Comparison of ENCODE assay signal across 8 cellular contexts in genomic region chr6:111361648-111362047, GRCh38.
A peak's percentile ranks its signal among the peaks of the same experiment; 100 is the strongest.
DNase-seq lines count a peak whose midpoint lies in the region; ATAC-seq, FAIRE-seq and TF ChIP-seq lines count a peak whose summit lies in the region.

No MANE protein-coding gene starts in this region.

- BruUV-seq in Caco-2 (replicated peaks; lab: Mats Ljungman, UMichigan), result no TSS peak

- H3K9ac ChIP-seq in smooth muscle cell (ENCODE audit: low read depth), result no peak overlapping the region

- no peak overlapping the region for H3K4me3 Mint-ChIP-seq in Caco-2 (ENCODE audit: unreplicated experiment)

- H3K4me1 ChIP-seq in Caco-2 (no peaks in the 10 kb centered on the region), right cardiac atrium (ENCODE audit: control insufficient read depth, insufficient read depth, low read length) (no peaks in the 10 kb centered on the region), smooth muscle cell (ENCODE audit: low read depth) (no peaks in the 10 kb centered on the region)

- no peaks in the 10 kb centered on the region for H3K9me3 ChIP-seq in Caco-2
- H3K9me3 ChIP-seq in right cardiac atrium (ENCODE audit: control insufficient read depth, low read length), result no peaks in the 10 kb centered on the region
- no peaks in the 10 kb centered on the region for H3K9me3 ChIP-seq in smooth muscle cell (replicated peaks; ENCODE audit: low read depth)

- no peaks in the 10 kb centered on the region for H3K4me1 Mint-ChIP-seq in Caco-2 (ENCODE audit: low read depth, unreplicated experiment)

- H3K4me2 ChIP-seq in smooth muscle cell, result no peak overlapping the region

- H3K36me3 Mint-ChIP-seq in Caco-2 (ENCODE audit: insufficient read depth, unreplicated experiment), result peaks cover 5% of the 10 kb centered on the region

- H4K20me1 ChIP-seq in smooth muscle cell (ENCODE audit: low read depth), result no peaks in the 10 kb centered on the region

- CTCF ChIA-PET in Caco-2 (lab: Charles Lee), result interaction anchor here (0.7 kb wide), 3 partner anchors 13 to 152 kb away, joined by 3 to 10 read pairs (median 4); no protein-coding TSS in a partner anchor

- POLR2A ChIA-PET in Caco-2 (lab: Charles Lee), result no interaction called here

- ATAC-seq in right cardiac atrium (peak; percentile 47 to 74), GM21529 (IDR thresholded peaks at IDR 0.05; ENCODE audit: unreplicated experiment) (no peak), GM21381 (IDR thresholded peaks at IDR 0.05; ENCODE audit: unreplicated experiment) (no peak), HG02970 (IDR thresholded peaks at IDR 0.05; ENCODE audit: low FRiP score, unreplicated experiment) (no peak)

- no peaks in the 10 kb centered on the region for H3K27me3 Mint-ChIP-seq in Caco-2 (ENCODE audit: insufficient read depth, unreplicated experiment)

- TF ChIP-seq CTCF in Caco-2 (IDR thresholded peaks at IDR 0.05; ENCODE audit: insufficient read depth in 1 of 2, low read depth in 1 of 2, low read length in 1 of 2, severe bottlenecking in 1 of 2, unreplicated experiment in 1 of 2), result peak; percentile 50 to 54
- peak; percentile 69 for TF ChIP-seq CTCF in VCaP (conservative IDR thresholded peaks at IDR 0.05)
- TF ChIP-seq CTCF in smooth muscle cell (IDR thresholded peaks at IDR 0.05; ENCODE audit: borderline replicate concordance, insufficient read depth, poor library complexity, severe bottlenecking), result peak; percentile 35

- H2AFZ ChIP-seq in smooth muscle cell (ENCODE audit: low read depth), result no peak overlapping the region

- H3F3A ChIP-seq in smooth muscle cell (ENCODE audit: low read depth), result no peaks in the 10 kb centered on the region

- no peaks in the 10 kb centered on the region for H3K79me2 ChIP-seq in smooth muscle cell (ENCODE audit: low read depth)

- H3K27ac ChIP-seq in VCaP (no peak overlapping the region), right cardiac atrium (ENCODE audit: low read length) (no peak overlapping the region), smooth muscle cell (ENCODE audit: low read depth) (no peak overlapping the region)

- WGBS in right cardiac atrium, result 24% methylated on average over 5 of the region's 5 CpGs
- 23% methylated on average over 5 of the region's 5 CpGs for WGBS in smooth muscle cell (ENCODE audit: low lambda C conversion rate)

- no peaks in the 10 kb centered on the region for H3K36me3 ChIP-seq in Caco-2 (ENCODE audit: control insufficient read depth, insufficient read depth, low read length)
- H3K36me3 ChIP-seq in smooth muscle cell (ENCODE audit: low read depth), result no peaks in the 10 kb centered on the region

- H3K27ac Mint-ChIP-seq in Caco-2 (ENCODE audit: unreplicated experiment), result no peak overlapping the region

- no peaks in the 10 kb centered on the region for H3K27me3 ChIP-seq in Caco-2 (replicated peaks; ENCODE audit: control insufficient read depth, insufficient read depth, low read length)
- no peaks in the 10 kb centered on the region for H3K27me3 ChIP-seq in right cardiac atrium (ENCODE audit: control insufficient read depth, insufficient read depth)
- no peaks in the 10 kb centered on the region for H3K27me3 ChIP-seq in smooth muscle cell (ENCODE audit: low read depth)

- DNase-seq in Caco-2, result peak; percentile 48 to 57
- DNase-seq in HTR-8/SVneo (ENCODE audit: insufficient read length, low spot score), result peak; percentile 25
- peak in 2 of 3 donors; percentile 24 to 74 for DNase-seq in right cardiac atrium
- no peak for DNase-seq in smooth muscle cell (lab: John Stamatoyannopoulos, UW; ENCODE audit: unreplicated experiment)

- intact Hi-C loops in Caco-2 (cut with micrococcal nuclease; ENCODE audit: unreplicated experiment), result loop anchor here (1.0 kb wide), 3 partner anchors 102 to 281 kb away; a partner anchor contains a TSS
- intact Hi-C loops in right cardiac atrium (cut with DNase I), result loop anchor here in 3 of 4 donors (10.0 kb wide), 2 partner anchors 113 to 283 kb away; no protein-coding TSS in a partner anchor

- H3K4me3 ChIP-seq in Caco-2 (ENCODE audit: low read depth, low read length), result no peak overlapping the region
- no peak overlapping the region for H3K4me3 ChIP-seq in right cardiac atrium (ENCODE audit: low read length)
- H3K4me3 ChIP-seq in smooth muscle cell, result no peak overlapping the region

- no peak for FAIRE-seq in HTR-8/SVneo (lab: Jason Lieb, UNC)

- no peaks in the 10 kb centered on the region for H3K9me3 Mint-ChIP-seq in Caco-2 (ENCODE audit: unreplicated experiment)

Comparison
In these comparisons a context has a peak if more than half of its experiments do, and no peak if none do; other contexts are left out.
1. ATAC-seq: peak in right cardiac atrium (2 of 2); none in GM21529 (single experiment), GM21381 (single experiment) and HG02970 (single experiment).
2. Peak in every context shown above with its lines, with median percentiles within 50 percentile points of each other: CTCF ChIP-seq.